Comparison of ENCODE assay signal across 1 cellular context in genomic region chr6:33412140-33413009, GRCh38.
A peak's percentile ranks its signal among the peaks of the same experiment; 100 is the strongest.
TF ChIP-seq lines count a peak whose summit lies in the region.

No MANE protein-coding gene starts in this region.

TF ChIP-seq in K562, 482 proteins besides CTCF, POLR2A, EP300 and RAD21 (continued from another document):
- TF ChIP-seq, protein P1, sequence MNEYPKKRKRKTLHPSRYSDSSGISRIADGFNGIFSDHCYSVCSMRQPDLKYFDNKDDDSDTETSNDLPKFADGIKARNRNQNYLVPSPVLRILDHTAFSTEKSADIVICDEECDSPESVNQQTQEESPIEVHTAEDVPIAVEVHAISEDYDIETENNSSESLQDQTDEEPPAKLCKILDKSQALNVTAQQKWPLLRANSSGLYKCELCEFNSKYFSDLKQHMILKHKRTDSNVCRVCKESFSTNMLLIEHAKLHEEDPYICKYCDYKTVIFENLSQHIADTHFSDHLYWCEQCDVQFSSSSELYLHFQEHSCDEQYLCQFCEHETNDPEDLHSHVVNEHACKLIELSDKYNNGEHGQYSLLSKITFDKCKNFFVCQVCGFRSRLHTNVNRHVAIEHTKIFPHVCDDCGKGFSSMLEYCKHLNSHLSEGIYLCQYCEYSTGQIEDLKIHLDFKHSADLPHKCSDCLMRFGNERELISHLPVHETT (CRISPR knock-in tag; conservative IDR thresholded peaks at IDR 0.05 in 1 of 2, IDR thresholded peaks at IDR 0.05 in 1 of 2) = no peak
- no peak for TF ChIP-seq ELK3 (CRISPR knock-in tag; IDR thresholded peaks at IDR 0.05)
- TF ChIP-seq ZNF232 (CRISPR knock-in tag; IDR thresholded peaks at IDR 0.05) = no peak
- TF ChIP-seq TGIF2 (CRISPR knock-in tag; IDR thresholded peaks at IDR 0.05) = 0 out of 2 replicates have a peak, but pooled peaks have one; percentile 46
- no peak for TF ChIP-seq KDM1A (IDR thresholded peaks at IDR 0.05)
- no peak for TF ChIP-seq ARNT (IDR thresholded peaks at IDR 0.05)
- no peak for TF ChIP-seq ZNF609 (CRISPR knock-in tag; IDR thresholded peaks at IDR 0.05; ENCODE audit: borderline replicate concordance)
- TF ChIP-seq ZNF408 (CRISPR knock-in tag; IDR thresholded peaks at IDR 0.05; ENCODE audit: low read depth) = no peak
- TF ChIP-seq ZNF134 (CRISPR knock-in tag; conservative IDR thresholded peaks at IDR 0.05) = no peak
- TF ChIP-seq MAX (CRISPR knock-in tag; IDR thresholded peaks at IDR 0.05) = 0 out of 2 replicates have a peak, but pooled peaks have one; percentile 20
- 0 out of 2 replicates have a peak, but pooled peaks have one; percentile 60 for TF ChIP-seq RERE (CRISPR knock-in tag; IDR thresholded peaks at IDR 0.05; ENCODE audit: borderline replicate concordance)
